Comparison of ENCODE assay signal across 8 cellular contexts in the genomic region with DNA sequence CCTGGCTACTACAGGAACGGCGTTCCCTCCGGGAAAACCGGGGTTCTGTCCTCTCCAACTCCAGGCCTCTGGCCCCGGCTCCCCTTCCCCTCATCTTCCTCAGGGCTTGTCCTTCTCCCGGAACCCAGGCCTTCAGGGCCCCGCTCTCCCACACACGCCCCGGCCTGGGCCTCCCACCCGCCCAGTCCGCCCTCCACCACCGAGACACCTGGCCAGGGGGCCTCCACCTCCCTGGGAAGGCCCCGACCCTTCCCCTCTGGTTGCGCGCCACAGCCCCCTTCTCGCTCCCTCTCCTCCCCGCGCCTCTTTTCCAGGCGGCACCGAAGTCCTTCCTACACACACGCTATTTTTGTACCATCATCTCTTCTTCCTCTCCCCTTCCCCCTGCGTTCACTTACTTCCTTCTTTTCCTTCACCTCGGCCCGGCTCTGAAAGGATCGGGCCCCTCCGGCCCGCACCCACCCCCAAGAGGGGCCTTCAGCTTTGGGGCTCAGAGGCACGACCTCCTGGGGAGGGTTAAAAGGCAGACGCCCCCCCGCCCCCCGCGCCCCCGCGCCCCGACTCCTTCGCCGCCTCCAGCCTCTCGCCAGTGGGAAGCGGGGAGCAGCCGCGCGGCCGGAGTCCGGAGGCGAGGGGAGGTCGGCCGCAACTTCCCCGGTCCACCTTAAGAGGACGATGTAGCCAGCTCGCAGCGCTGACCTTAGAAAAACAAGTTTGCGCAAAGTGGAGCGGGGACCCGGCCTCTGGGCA.
DNase-seq lines count a peak whose midpoint lies in the region; ATAC-seq lines count a peak whose summit lies in the region.

No MANE protein-coding gene starts in this region.

- H3K27ac ChIP-seq in HUES48 (ENCODE audit: low read depth, low read length), result peak overlapping the region; percentile 50
- H3K27ac ChIP-seq in iPS-18a (ENCODE audit: low read length), result no peak overlapping the region

- no peaks in the 10 kb centered on the region for H3K9me3 ChIP-seq in HUES48 (ENCODE audit: control insufficient read depth, insufficient read depth, low read length)
- no peaks in the 10 kb centered on the region for H3K9me3 ChIP-seq in adipocyte (ENCODE audit: control insufficient read depth, low read length)
- no peaks in the 10 kb centered on the region for H3K9me3 ChIP-seq in iPS-18a (ENCODE audit: control insufficient read depth, low read depth, low read length)

- H3K4me3 ChIP-seq in HUES48 (ENCODE audit: low read depth, low read length), result peak overlapping the region; percentile 74
- H3K4me3 ChIP-seq in adipocyte (ENCODE audit: low read length), result peak overlapping the region; percentile 89
- peak overlapping the region; percentile 36 for H3K4me3 ChIP-seq in iPS-18a (ENCODE audit: low read length)

- ATAC-seq in GM21619 (IDR thresholded peaks at IDR 0.05; ENCODE audit: unreplicated experiment) (no peak), GM21526 (IDR thresholded peaks at IDR 0.05; ENCODE audit: low FRiP score, unreplicated experiment) (no peak)

- peaks cover 42% of the 10 kb centered on the region for H3K27me3 ChIP-seq in HUES48 (ENCODE audit: control insufficient read depth, insufficient read depth, low read length)
- H3K27me3 ChIP-seq in adipocyte (replicated peaks; ENCODE audit: control insufficient read depth, insufficient read depth, low read length), result no peaks in the 10 kb centered on the region
- H3K27me3 ChIP-seq in iPS-18a (ENCODE audit: control insufficient read depth, insufficient read depth, low read length), result peaks cover 44% of the 10 kb centered on the region

- peaks cover 20% of the 10 kb centered on the region for H3K4me1 ChIP-seq in HUES48 (ENCODE audit: control insufficient read depth, insufficient read depth, low read length)
- H3K4me1 ChIP-seq in adipocyte (ENCODE audit: control insufficient read depth, insufficient read depth, low read length), result peaks cover 38% of the 10 kb centered on the region
- peaks cover 15% of the 10 kb centered on the region for H3K4me1 ChIP-seq in iPS-18a (ENCODE audit: control insufficient read depth, low read depth, low read length)

- no peak overlapping the region; the same call in 1 of the 2 replicates for H3K9ac ChIP-seq in HUES48 (ENCODE audit: low read depth, low read length)
- peak overlapping the region; percentile 80 for H3K9ac ChIP-seq in adipocyte (ENCODE audit: low read length)
- no peak overlapping the region for H3K9ac ChIP-seq in iPS-18a (ENCODE audit: low read length)

- DNase-seq in adipocyte (ENCODE audit: low read depth) (peak; percentile 32), smooth muscle cell of the brain vasculature (ENCODE audit: low read depth, low spot score) (peak; percentile 18), NCI-H82 (lab: John Stamatoyannopoulos, UW) (no peak), iPS-NIHi11 (ENCODE audit: low spot score) (no peak)

- H3K36me3 ChIP-seq in HUES48 (ENCODE audit: control insufficient read depth, insufficient read depth, low read length) (no peaks in the 10 kb centered on the region), adipocyte (ENCODE audit: control insufficient read depth, insufficient read depth, low read length, severe bottlenecking) (no peaks in the 10 kb centered on the region), iPS-18a (ENCODE audit: control insufficient read depth, low read depth, low read length) (no peaks in the 10 kb centered on the region)

Comparison
In these comparisons a context has a peak if more than half of its experiments do, and no peak if none do; other contexts are left out.
1. H3K4me3 ChIP-seq: peak in every context shown above with its lines; median percentile 89 in adipocyte; 74 in HUES48; 36 in iPS-18a.
2. DNase-seq: peak in adipocyte (single experiment) and smooth muscle cell of the brain vasculature (single experiment); none in NCI-H82 (single experiment) and iPS-NIHi11 (single experiment).